Comparison of ENCODE assay signal across 4 cellular contexts in genomic region chr10:54096892-54097291, GRCh38.
TF ChIP-seq lines count a peak whose summit lies in the region.

No MANE protein-coding gene starts in this region.

TF ChIP-seq in HepG2, 621 proteins besides CTCF, POLR2A, EP300 and RAD21 (continues in another document):
- no peak for TF ChIP-seq ARNT (IDR thresholded peaks at IDR 0.05)
- no peak for TF ChIP-seq MTF2 (CRISPR knock-in tag; IDR thresholded peaks at IDR 0.05; ENCODE audit: borderline replicate concordance)
- TF ChIP-seq RFX1 (IDR thresholded peaks at IDR 0.05): no peak
- TF ChIP-seq, protein P1, sequence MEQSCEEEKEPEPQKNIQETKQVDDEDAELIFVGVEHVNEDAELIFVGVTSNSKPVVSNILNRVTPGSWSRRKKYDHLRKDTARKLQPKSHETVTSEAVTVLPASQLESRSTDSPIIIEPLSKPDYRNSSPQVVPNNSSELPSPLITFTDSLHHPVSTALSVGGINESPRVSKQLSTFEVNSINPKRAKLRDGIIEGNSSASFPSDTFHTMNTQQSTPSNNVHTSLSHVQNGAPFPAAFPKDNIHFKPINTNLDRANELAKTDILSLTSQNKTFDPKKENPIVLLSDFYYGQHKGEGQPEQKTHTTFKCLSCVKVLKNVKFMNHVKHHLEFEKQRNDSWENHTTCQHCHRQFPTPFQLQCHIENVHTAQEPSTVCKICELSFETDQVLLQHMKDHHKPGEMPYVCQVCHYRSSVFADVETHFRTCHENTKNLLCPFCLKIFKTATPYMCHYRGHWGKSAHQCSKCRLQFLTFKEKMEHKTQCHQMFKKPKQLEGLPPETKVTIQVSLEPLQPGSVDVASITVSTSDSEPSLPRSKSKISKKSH (CRISPR knock-in tag; IDR thresholded peaks at IDR 0.05; ENCODE audit: borderline replicate concordance): no peak
- TF ChIP-seq ZNF484 (CRISPR knock-in tag; IDR thresholded peaks at IDR 0.05; ENCODE audit: borderline replicate concordance, low read depth): no peak
- peak; percentile 65 to 81; a peak in 3 of 4 replicates for TF ChIP-seq MAFK (conservative IDR thresholded peaks at IDR 0.05 in 1 of 2, IDR thresholded peaks at IDR 0.05 in 1 of 2; ENCODE audit: low read length in 2 of 2)
- no peak for TF ChIP-seq CBX1 (IDR thresholded peaks at IDR 0.05; ENCODE audit: low read depth)
- TF ChIP-seq, protein P2, sequence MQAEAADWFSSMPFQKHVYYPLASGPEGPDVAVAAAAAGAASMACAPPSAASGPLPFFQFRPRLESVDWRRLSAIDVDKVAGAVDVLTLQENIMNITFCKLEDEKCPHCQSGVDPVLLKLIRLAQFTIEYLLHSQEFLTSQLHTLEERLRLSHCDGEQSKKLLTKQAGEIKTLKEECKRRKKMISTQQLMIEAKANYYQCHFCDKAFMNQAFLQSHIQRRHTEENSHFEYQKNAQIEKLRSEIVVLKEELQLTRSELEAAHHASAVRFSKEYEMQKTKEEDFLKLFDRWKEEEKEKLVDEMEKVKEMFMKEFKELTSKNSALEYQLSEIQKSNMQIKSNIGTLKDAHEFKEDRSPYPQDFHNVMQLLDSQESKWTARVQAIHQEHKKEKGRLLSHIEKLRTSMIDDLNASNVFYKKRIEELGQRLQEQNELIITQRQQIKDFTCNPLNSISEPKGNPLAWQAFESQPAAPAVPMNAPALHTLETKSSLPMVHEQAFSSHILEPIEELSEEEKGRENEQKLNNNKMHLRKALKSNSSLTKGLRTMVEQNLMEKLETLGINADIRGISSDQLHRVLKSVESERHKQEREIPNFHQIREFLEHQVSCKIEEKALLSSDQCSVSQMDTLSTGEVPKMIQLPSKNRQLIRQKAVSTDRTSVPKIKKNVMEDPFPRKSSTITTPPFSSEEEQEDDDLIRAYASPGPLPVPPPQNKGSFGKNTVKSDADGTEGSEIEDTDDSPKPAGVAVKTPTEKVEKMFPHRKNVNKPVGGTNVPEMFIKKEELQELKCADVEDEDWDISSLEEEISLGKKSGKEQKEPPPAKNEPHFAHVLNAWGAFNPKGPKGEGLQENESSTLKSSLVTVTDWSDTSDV (CRISPR knock-in tag; IDR thresholded peaks at IDR 0.05): no peak
- TF ChIP-seq SIX1 (CRISPR knock-in tag; IDR thresholded peaks at IDR 0.05; ENCODE audit: borderline replicate concordance): no peak
- TF ChIP-seq ZNF253 (CRISPR knock-in tag; IDR thresholded peaks at IDR 0.05; ENCODE audit: borderline replicate concordance): no peak
- no peak for TF ChIP-seq ZBTB7B (CRISPR knock-in tag; IDR thresholded peaks at IDR 0.05)

TF ChIP-seq in A549, 52 proteins besides CTCF, POLR2A, EP300 and RAD21:
- TF ChIP-seq CBX2 (IDR thresholded peaks at IDR 0.05; ENCODE audit: borderline replicate concordance, low read depth) (no peak), MAFK (IDR thresholded peaks at IDR 0.05; ENCODE audit: partially characterized antibody) (peak; percentile 60)

TF ChIP-seq in IMR-90, 13 proteins besides CTCF, POLR2A, EP300 and RAD21:
- no peak for TF ChIP-seq MXI1 (IDR thresholded peaks at IDR 0.05; ENCODE audit: borderline replicate concordance, low read depth, low read length)
- TF ChIP-seq MAFK (IDR thresholded peaks at IDR 0.05; ENCODE audit: low read depth, low read length): peak; percentile 70
- no peak for TF ChIP-seq RFX5 (IDR thresholded peaks at IDR 0.05; ENCODE audit: low read depth, low read length)
- TF ChIP-seq, protein P3, sequence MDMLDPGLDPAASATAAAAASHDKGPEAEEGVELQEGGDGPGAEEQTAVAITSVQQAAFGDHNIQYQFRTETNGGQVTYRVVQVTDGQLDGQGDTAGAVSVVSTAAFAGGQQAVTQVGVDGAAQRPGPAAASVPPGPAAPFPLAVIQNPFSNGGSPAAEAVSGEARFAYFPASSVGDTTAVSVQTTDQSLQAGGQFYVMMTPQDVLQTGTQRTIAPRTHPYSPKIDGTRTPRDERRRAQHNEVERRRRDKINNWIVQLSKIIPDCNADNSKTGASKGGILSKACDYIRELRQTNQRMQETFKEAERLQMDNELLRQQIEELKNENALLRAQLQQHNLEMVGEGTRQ (IDR thresholded peaks at IDR 0.05; ENCODE audit: low read depth, low read length): no peak

TF ChIP-seq in K562, 482 proteins besides CTCF, POLR2A, EP300 and RAD21:
- TF ChIP-seq MAFG (tag; conservative IDR thresholded peaks at IDR 0.05) (0 out of 2 replicates have a peak, but pooled peaks have one; percentile 18), SAFB2 (IDR thresholded peaks at IDR 0.05; ENCODE audit: borderline replicate concordance, low read depth, low read length, severe bottlenecking) (no peak), ZNF316 (IDR thresholded peaks at IDR 0.05) (peak; percentile 37; the same call in 1 of the 2 replicates)
TF ChIP-seq in K562: peak in this region for 2.
